22 cellular contexts compared by ENCODE assay signal in genomic region chr2:1771626-1772280, GRCh38.
DNase-seq lines count a peak whose midpoint lies in the region; ATAC-seq and FAIRE-seq lines count a peak whose summit lies in the region.
"Had no signal": no experiment of that assay in that cellular context is flagged by ENCODE, and none has a peak within 500 bp of the region (broad histone marks: within the 10 kb centered on the region; RNA-seq: fewer than 3 reads in every experiment).

No MANE protein-coding gene starts in this region.

- no peaks in the 10 kb centered on the region for H3K36me3 Mint-ChIP-seq in stimulated activated memory B cell treated with anti-CD40 and anti-IgM and Interleukin-4, amounts not matched to agents 10 μg/mL and 1 μg/mL and 100 μg/mL, for 72 hours

- no peaks in the 10 kb centered on the region for H3K4me1 Mint-ChIP-seq in stimulated activated memory B cell treated with anti-CD40 and anti-IgM and Interleukin-4, amounts not matched to agents 10 μg/mL and 1 μg/mL and 100 μg/mL, for 72 hours
- H3K4me1 Mint-ChIP-seq: B cell had no signal

- DNase-seq in activated effector memory CD4-positive, alpha-beta T cell treated with anti-CD3 and anti-CD28 coated beads, Interleukin-2, amount 50 U/mL, for 16 hours = peak; percentile 39
- no peak for DNase-seq in activated effector memory CD4-positive, alpha-beta T cell treated with Interleukin-2 at 50 U/mL for 16 hours
- no peak for DNase-seq in T-helper 2 cell
- DNase-seq in HAP-1 (ENCODE audit: low spot score in 2 of 2) = no peak
- no peak for DNase-seq in HTR-8/SVneo (ENCODE audit: insufficient read length, low spot score)
- DNase-seq: Calu3; CD4-positive, alpha-beta T cell; DMS53; KG1; MG63; NCI-H1092; NCI-H146; NCI-H2081 treated with DMSO at 0.1 percent for 48 hours; NCI-H510A treated with DMSO at 0.1 percent for 48 hours; NCI-H82 had no signal

- no peaks in the 10 kb centered on the region for H3K27me3 Mint-ChIP-seq in stimulated activated memory B cell treated with anti-CD40 and anti-IgM and Interleukin-4, amounts not matched to agents 10 μg/mL and 1 μg/mL and 100 μg/mL, for 72 hours
- H3K27me3 Mint-ChIP-seq: CD4-positive, alpha-beta T cell had no signal

- no peak overlapping the region for H3K4me3 ChIP-seq in HAP-1
- H3K4me3 ChIP-seq: MG63 had no signal

- H3K4me1 ChIP-seq in HAP-1 = no peaks in the 10 kb centered on the region

- no peaks in the 10 kb centered on the region for H3K36me3 ChIP-seq in HAP-1 (replicated peaks)
- H3K36me3 ChIP-seq: MG63 had no signal

- ATAC-seq in stimulated activated memory B cell treated with anti-CD40 and anti-IgM and Interleukin-4, amounts not matched to agents 10 μg/mL and 1 μg/mL and 100 μg/mL, for 72 hours = peak; percentile 13
- no peak for ATAC-seq in HG02763 (IDR thresholded peaks at IDR 0.05; ENCODE audit: unreplicated experiment)
- ATAC-seq: Right ventricle myocardium inferior had no signal

- H3K27me3 ChIP-seq in layer of hippocampus (ENCODE audit: control insufficient read depth, insufficient read depth, low read length) (no peaks in the 10 kb centered on the region), HAP-1 (ENCODE audit: low read depth) (no peaks in the 10 kb centered on the region)
- H3K27me3 ChIP-seq: MG63 had no signal

- H3K27ac ChIP-seq in layer of hippocampus (ENCODE audit: low read depth, low read length) = peak overlapping the region; percentile 5
- H3K27ac ChIP-seq: 22Rv1 had no signal

- in situ Hi-C loops in HAP-1 (cut with MboI; ENCODE audit: low sequenced_read_pairs) = no loop called here

- H3K4me3 Mint-ChIP-seq in stimulated activated memory B cell treated with anti-CD40 and anti-IgM and Interleukin-4, amounts not matched to agents 10 μg/mL and 1 μg/mL and 100 μg/mL, for 72 hours = no peak overlapping the region
- H3K4me3 Mint-ChIP-seq: B cell; CD4-positive, alpha-beta T cell had no signal

- H3K9me3 ChIP-seq in HAP-1 = no peaks in the 10 kb centered on the region
- H3K9me3 ChIP-seq: MG63 had no signal

- FAIRE-seq in HTR-8/SVneo (lab: Jason Lieb, UNC) = no peak
- FAIRE-seq: H54 had no signal

- H3K9me3 Mint-ChIP-seq in stimulated activated memory B cell treated with anti-CD40 and anti-IgM and Interleukin-4, amounts not matched to agents 10 μg/mL and 1 μg/mL and 100 μg/mL, for 72 hours = no peaks in the 10 kb centered on the region
- H3K9me3 Mint-ChIP-seq: CD4-positive, alpha-beta T cell had no signal

- no peak overlapping the region for H3K27ac Mint-ChIP-seq in stimulated activated memory B cell treated with anti-CD40 and anti-IgM and Interleukin-4, amounts not matched to agents 10 μg/mL and 1 μg/mL and 100 μg/mL, for 72 hours
- H3K27ac Mint-ChIP-seq: B cell; CD4-positive, alpha-beta T cell had no signal
